Comparison of ENCODE assay signal across 8 cellular contexts in genomic region chr16:84117482-84117843, GRCh38. TPM values are rescaled to one million over a fixed set of nuclear protein-coding genes. Genes with fewer than 3 reads are reported as not detected.
A peak's percentile ranks its signal among the peaks of the same experiment; 100 is the strongest.
DNase-seq lines count a peak whose midpoint lies in the region; ATAC-seq and TF ChIP-seq lines count a peak whose summit lies in the region.

No MANE protein-coding gene starts in this region.

- H3K27ac ChIP-seq in transverse colon, result peak overlapping the region; percentile 90 to 98 (median 94)

- DNase-seq in activated CD4-positive, alpha-beta T cell treated with anti-CD3 and anti-CD28 coated beads, Interleukin-2, amount 10 ng/mL, durations not matched to agents 24 days and 14 days, result no peak
- DNase-seq in epithelial cell of proximal tubule (ENCODE audit: low read depth) (no peak), naive B cell (no peak), transverse colon (no peak), NCI-H1694 (lab: John Stamatoyannopoulos, UW) (no peak)

- TF ChIP-seq POLR2A in transverse colon (IDR thresholded peaks at IDR 0.05), result no peak

- peaks cover 14 to 30% (median 19%) of the 10 kb centered on the region in 4 donors for H3K4me1 ChIP-seq in transverse colon

- H3K36me3 ChIP-seq in transverse colon, result no peaks in the 10 kb centered on the region

- no peaks in the 10 kb centered on the region for H3K27me3 ChIP-seq in transverse colon

- in situ Hi-C loops in transverse colon (cut with MboI; ENCODE audit: low pct_ligation_motif_present in 1 of 4, low pct_unique_long_range_greater_than_20kb in 1 of 4, low sequenced_read_pairs in 3 of 4), result loop anchor here in 1 of 4 donors (25.0 kb wide), 1 partner anchor 370 kb away; no protein-coding TSS in a partner anchor

- no peaks in the 10 kb centered on the region for H3K27me3 Mint-ChIP-seq in IgD-negative memory B cell
- H3K27me3 Mint-ChIP-seq in activated CD4-positive, alpha-beta T cell treated with anti-CD3 and anti-CD28 coated beads, Interleukin-2, amount 10 ng/mL, durations not matched to agents 24 days and 14 days, result no peaks in the 10 kb centered on the region
- no peaks in the 10 kb centered on the region for H3K27me3 Mint-ChIP-seq in naive B cell

- H3K4me3 ChIP-seq in epithelial cell of proximal tubule (ENCODE audit: low read depth, low read length) (peak overlapping the region; percentile 95), transverse colon (peak overlapping the region; percentile 80 to 97 (median 94))

- TF ChIP-seq EP300 in transverse colon (IDR thresholded peaks at IDR 0.05; ENCODE audit: low read depth), result no peak

- ATAC-seq in GM18907 (IDR thresholded peaks at IDR 0.05; ENCODE audit: unreplicated experiment) (peak; percentile 10), naive B cell (ENCODE audit: low read depth in 2 of 2) (no peak), GM18858 (IDR thresholded peaks at IDR 0.05; ENCODE audit: unreplicated experiment) (no peak)

- intact Hi-C loops in activated CD4-positive, alpha-beta T cell treated with anti-CD3 and anti-CD28 coated beads, Interleukin-2, amount 10 ng/mL, durations not matched to agents 24 days and 14 days (cut with micrococcal nuclease), result loop anchor here (2.0 to 10.0 kb wide), 2 partner anchors 29 to 387 kb away; partner anchors contain the start of gene MEAK7
- intact Hi-C loops in transverse colon (cut with DNase I; ENCODE audit: low total_unique reads), result no loop called here

- H3K27ac Mint-ChIP-seq in IgD-negative memory B cell (peak overlapping the region; percentile 83 to 100 (median 96)), naive B cell (peak overlapping the region; percentile 44 to 96 (median 94))
- peak overlapping the region; percentile 94 for H3K27ac Mint-ChIP-seq in activated CD4-positive, alpha-beta T cell treated with anti-CD3 and anti-CD28 coated beads, Interleukin-2, amount 10 ng/mL, durations not matched to agents 24 days and 14 days

- H3K9me3 Mint-ChIP-seq in IgD-negative memory B cell (no peaks in the 10 kb centered on the region), naive B cell (no peaks in the 10 kb centered on the region)
- H3K9me3 Mint-ChIP-seq in activated CD4-positive, alpha-beta T cell treated with anti-CD3 and anti-CD28 coated beads, Interleukin-2, amount 10 ng/mL, durations not matched to agents 24 days and 14 days, result no peaks in the 10 kb centered on the region

- H3K36me3 Mint-ChIP-seq in IgD-negative memory B cell (peaks cover 2% of the 10 kb centered on the region), naive B cell (no peaks in the 10 kb centered on the region)
- H3K36me3 Mint-ChIP-seq in activated CD4-positive, alpha-beta T cell treated with anti-CD3 and anti-CD28 coated beads, Interleukin-2, amount 10 ng/mL, durations not matched to agents 24 days and 14 days (ENCODE audit: low read depth), result no peaks in the 10 kb centered on the region

- no peaks in the 10 kb centered on the region for H3K9me3 ChIP-seq in transverse colon

- H3K4me3 Mint-ChIP-seq in IgD-negative memory B cell, result peak overlapping the region; percentile 90 to 100 (median 96)
- H3K4me3 Mint-ChIP-seq in activated CD4-positive, alpha-beta T cell treated with anti-CD3 and anti-CD28 coated beads, Interleukin-2, amount 10 ng/mL, durations not matched to agents 24 days and 14 days, result peak overlapping the region; percentile 88
- peak overlapping the region; percentile 89 to 97 (median 92) for H3K4me3 Mint-ChIP-seq in naive B cell

- 7 to 50% methylated on average over 1 to 13 of the region's 13 CpGs for WGBS in transverse colon (ENCODE audit: low coverage in 1 of 2), 2 donors

- no peak for TF ChIP-seq CTCF in epithelial cell of proximal tubule (conservative IDR thresholded peaks at IDR 0.05; ENCODE audit: low read depth, low read length)
- TF ChIP-seq CTCF in transverse colon (IDR thresholded peaks at IDR 0.05), result no peak

- peaks cover 6 to 21% (median 12%) of the 10 kb centered on the region in 3 donors for H3K4me1 Mint-ChIP-seq in IgD-negative memory B cell
- H3K4me1 Mint-ChIP-seq in activated CD4-positive, alpha-beta T cell treated with anti-CD3 and anti-CD28 coated beads, Interleukin-2, amount 10 ng/mL, durations not matched to agents 24 days and 14 days, result peaks cover 16% of the 10 kb centered on the region
- peaks cover 15 to 26% (median 19%) of the 10 kb centered on the region in 3 donors for H3K4me1 Mint-ChIP-seq in naive B cell

RNA-seq across cellular contexts. Expression of gene MBTPS1, which starts 0.7 kb away (rescaled TPM):
- polyA plus RNA-seq in IgD-negative memory B cell (52.2 TPM), naive B cell (ENCODE audit: low read depth in 6 of 6) (10 to 100 TPM; 37.6 to 56.5 (median 48.8) TPM)
- total RNA-seq in activated CD4-positive, alpha-beta T cell treated with anti-CD3 and anti-CD28 coated beads, Interleukin-2, amount 10 ng/mL, durations not matched to agents 24 days and 14 days, result 49.6 and 52.3 TPM in 2 replicates
- total RNA-seq in epithelial cell of proximal tubule (56.2 and 76.3 TPM in 2 replicates), transverse colon (100 to 1,000 TPM in 2 of 4 donors, 10 to 100 TPM in 2; 53.7 to 110 (median 97.0) TPM)

RNA-seq across cellular contexts. Expression of gene HSDL1, which starts 27.5 kb away (rescaled TPM):
- polyA plus RNA-seq in IgD-negative memory B cell, result 12.3 TPM
- total RNA-seq in activated CD4-positive, alpha-beta T cell treated with anti-CD3 and anti-CD28 coated beads, Interleukin-2, amount 10 ng/mL, durations not matched to agents 24 days and 14 days, result 16.4 and 17.6 TPM in 2 replicates
- total RNA-seq in epithelial cell of proximal tubule, result 17.0 and 23.3 TPM in 2 replicates
- 10 to 100 TPM in 5 of 6 donors, 1 to 10 TPM in 1; 3.5 to 15.5 (median 13.7) TPM for polyA plus RNA-seq in naive B cell (ENCODE audit: low read depth in 6 of 6)
- total RNA-seq in transverse colon, result 10 to 100 TPM in 2 of 4 donors, 1 to 10 TPM in 2; 1.2 to 16.2 (median 8.7) TPM

RNA-seq across cellular contexts. Expression of gene DNAAF1, which starts 27.6 kb away (rescaled TPM):
- polyA plus RNA-seq in IgD-negative memory B cell (not detected), naive B cell (ENCODE audit: low read depth in 6 of 6) (under 1 TPM in 1 of 6 donors, not detected in 5; 0.43 TPM)
- total RNA-seq in activated CD4-positive, alpha-beta T cell treated with anti-CD3 and anti-CD28 coated beads, Interleukin-2, amount 10 ng/mL, durations not matched to agents 24 days and 14 days, result not detected in 2 replicates
- total RNA-seq in epithelial cell of proximal tubule (not detected in 2 replicates), transverse colon (not detected)
